ENCODE assay signal across 10 cellular contexts in the genomic region with DNA sequence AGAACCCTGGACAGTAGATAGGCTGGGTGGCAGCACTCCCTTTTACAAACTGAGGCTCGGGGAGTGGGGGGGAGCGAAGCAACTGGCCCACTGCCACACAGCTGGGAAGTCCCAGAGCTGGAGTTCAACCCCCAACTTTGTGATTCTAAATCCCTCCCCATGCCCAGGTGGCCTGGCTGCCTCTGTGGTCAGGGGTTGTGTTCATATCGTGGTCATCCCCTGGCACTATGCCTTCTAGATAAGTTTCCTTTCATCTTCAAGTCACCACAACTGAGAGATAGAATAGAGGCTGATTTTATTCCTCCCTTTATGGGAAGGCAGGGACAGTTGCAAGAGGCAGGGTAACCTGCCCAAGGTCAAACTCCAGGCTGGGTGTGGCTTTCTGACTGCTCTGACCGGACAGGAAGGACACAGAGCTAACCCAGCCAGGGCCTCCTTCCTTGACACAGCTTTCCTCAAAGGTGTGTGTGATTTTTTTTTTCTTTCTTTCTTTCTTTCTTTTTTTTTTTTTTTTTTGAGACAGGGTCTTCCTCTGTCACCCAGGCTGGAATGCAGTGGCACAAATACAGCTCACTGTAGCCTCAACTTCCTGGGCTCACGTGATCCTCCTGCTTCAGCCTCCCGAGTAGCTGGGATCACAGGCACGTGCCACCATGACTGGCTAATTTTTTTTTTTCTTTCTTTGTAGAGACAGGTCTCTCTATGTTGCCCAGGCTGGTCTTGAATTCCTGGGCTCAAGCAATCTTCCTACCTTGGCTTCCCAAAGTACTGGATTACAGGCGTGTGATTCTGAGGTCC. TPM values are rescaled to one million over a fixed set of nuclear protein-coding genes. Genes with fewer than 3 reads are reported as not detected.
DNase-seq lines count a peak whose midpoint lies in the region; ATAC-seq, FAIRE-seq and TF ChIP-seq lines count a peak whose summit lies in the region.
"Had no signal": no experiment of that assay in that cellular context is flagged by ENCODE, and none has a peak within 500 bp of the region (broad histone marks: within the 10 kb centered on the region; RNA-seq: fewer than 3 reads in every experiment).

No MANE protein-coding gene starts in this region.

- BruUV-seq in GM12878 (replicated peaks; lab: Mats Ljungman, UMichigan), result no TSS peak

- H3K36me3 ChIP-seq in DND-41 (ENCODE audit: insufficient read depth, low read length), result 0 out of 2 replicates have a peak, but pooled peaks cover 3% of the 10 kb centered on the region
- H3K36me3 ChIP-seq in GM12878 (ENCODE audit: control insufficient read depth in 2 of 2, insufficient read depth in 2 of 2, low read length in 1 of 2), result peaks cover 3 to 6% of the 10 kb centered on the region in 2 experiments; a peak in 3 of 4 replicates

- H3K9ac ChIP-seq in DND-41 (ENCODE audit: low read depth, low read length) (no peak overlapping the region), GM12878 (ENCODE audit: control insufficient read depth, insufficient read depth, low read length) (peak overlapping the region; percentile 31)

- RAD21 ChIA-PET in GM12878 (lab: Charles Lee; ENCODE audit: unreplicated experiment), result interaction anchor here (1.1 to 12.5 kb wide), 15 partner anchors 8 to 98 kb away, joined by 3 to 119 read pairs (median 7); a partner anchor contains a TSS

- H3K4me3 ChIP-seq in DND-41 (ENCODE audit: low read depth in 1 of 2, low read length in 2 of 2), result no peak overlapping the region
- no peak overlapping the region for H3K4me3 ChIP-seq in GM12878

- TF ChIP-seq RAD21 in GM12878 (IDR thresholded peaks at IDR 0.05; ENCODE audit: insufficient read depth, low read depth, low read length), result no peak

- TF ChIP-seq EP300 in GM12878 (IDR thresholded peaks at IDR 0.05; ENCODE audit: borderline replicate concordance in 1 of 2, control insufficient read depth in 1 of 2, low read depth in 2 of 2, low read length in 2 of 2), result no peak

- 23% methylated on average over 8 of the region's 8 CpGs for WGBS in GM12878 (ENCODE audit: insufficient coverage, insufficient replicate concordance, low lambda C conversion rate, missing lambda C conversion rate)

- H3K79me2 ChIP-seq in DND-41 (ENCODE audit: insufficient read depth, low read length) (no peaks in the 10 kb centered on the region), GM12878 (ENCODE audit: control insufficient read depth, insufficient read depth, low read length) (no peaks in the 10 kb centered on the region; the same call in 1 of the 2 replicates)

- no peaks in the 10 kb centered on the region for H3K27me3 Mint-ChIP-seq in naive thymus-derived CD8-positive, alpha-beta T cell
- H3K27me3 Mint-ChIP-seq in osteocyte (ENCODE audit: unreplicated experiment), result no peaks in the 10 kb centered on the region

- SMC1A ChIA-PET in GM12878 (lab: Charles Lee; ENCODE audit: uncharacterized antibody, unreplicated experiment), result interaction anchor here (0.6 to 19.3 kb wide), 19 partner anchors 9 to 195 kb away, joined by 3 to 347 read pairs (median 5); a partner anchor contains a TSS

- DNase-seq in DND-41 (no peak), MV-4-11 (lab: John Stamatoyannopoulos, UW) (peak; percentile 39), GM12878 (ENCODE audit: low read depth, low spot score) (no peak), NCI-H748 treated with DMSO at 0.1 percent for 48 hours (lab: John Stamatoyannopoulos, UW) (no peak), NCI-H128 (lab: John Stamatoyannopoulos, UW; ENCODE audit: unreplicated experiment) (no peak), osteocyte (ENCODE audit: extremely low spot score, unreplicated experiment) (no peak)
- DNase-seq in naive thymus-derived CD8-positive, alpha-beta T cell, result no peak
- DNase-seq: NCI-H1417 treated with DMSO at 0.1 percent for 48 hours had no signal

- H3K9me3 ChIP-seq in DND-41 (ENCODE audit: insufficient read depth, low read length, severe bottlenecking) (no peaks in the 10 kb centered on the region), GM12878 (replicated peaks; ENCODE audit: control insufficient read depth, insufficient read depth, low read length) (no peaks in the 10 kb centered on the region)

- H3K27me3 ChIP-seq in DND-41 (ENCODE audit: insufficient read depth, low read length, poor library complexity) (no peaks in the 10 kb centered on the region), GM12878 (replicated peaks in 1 of 2; ENCODE audit: control insufficient read depth in 2 of 2, insufficient read depth in 2 of 2, low read length in 1 of 2) (no peaks in the 10 kb centered on the region)

- peak overlapping the region; percentile 73 to 99 (median 96) for H3K27ac Mint-ChIP-seq in naive thymus-derived CD8-positive, alpha-beta T cell
- no peak overlapping the region for H3K27ac Mint-ChIP-seq in osteocyte (ENCODE audit: unreplicated experiment)

- H3K9me3 Mint-ChIP-seq in naive thymus-derived CD8-positive, alpha-beta T cell, result peaks cover 0 to 9% (median 0%) of the 10 kb centered on the region in 9 donors
- H3K9me3 Mint-ChIP-seq in osteocyte (ENCODE audit: unreplicated experiment), result peaks cover 8% of the 10 kb centered on the region

- ATAC-seq in DND-41 (ENCODE audit: insufficient read depth, low read depth), result 0 out of 3 replicates have a peak, but pooled peaks have one; percentile 15
- peak; percentile 21 for ATAC-seq in GM12878
- ATAC-seq in naive thymus-derived CD8-positive, alpha-beta T cell, result peak in 1 of 2 donors; percentile 9
- no peak for ATAC-seq in HG03108 (IDR thresholded peaks at IDR 0.05; ENCODE audit: unreplicated experiment)
- ATAC-seq: SK-N-SH treated with all-trans-retinoic acid at 6 μM for 48 hours had no signal

- no peaks in the 10 kb centered on the region for H3K4me1 ChIP-seq in DND-41 (ENCODE audit: insufficient read depth, low read length)
- peaks cover 85% of the 10 kb centered on the region for H3K4me1 ChIP-seq in GM12878 (ENCODE audit: control insufficient read depth, insufficient read depth, low read length)

- H3K4me3 Mint-ChIP-seq in naive thymus-derived CD8-positive, alpha-beta T cell, result peak overlapping the region in 6 of 10 donors; percentile 55 to 85 (median 70)
- no peak overlapping the region for H3K4me3 Mint-ChIP-seq in osteocyte (ENCODE audit: unreplicated experiment)

- in situ Hi-C loops in GM12878 (cut with MboI), result no loop called here

- POLR2A ChIA-PET in GM12878 (lab: Charles Lee), result interaction anchor here (1.0 to 11.6 kb wide), 12 partner anchors 9 to 81 kb away, joined by 3 to 166 read pairs (median 8); a partner anchor contains a TSS
- POLR2A ChIA-PET in naive thymus-derived CD8-positive, alpha-beta T cell (lab: Charles Lee), result interaction anchor here (0.6 to 8.7 kb wide), 12 partner anchors 8 to 62 kb away, joined by 3 to 119 read pairs (median 14); no protein-coding TSS in a partner anchor

- no peak overlapping the region for H3K27ac ChIP-seq in DND-41 (ENCODE audit: low read length)
- H3K27ac ChIP-seq in GM12878 (ENCODE audit: control insufficient read depth, insufficient read depth), result peak overlapping the region; percentile 84

- TF ChIP-seq POLR2A in GM12878 (IDR thresholded peaks at IDR 0.05; ENCODE audit: low read depth, low read length), result no peak

- no peak for FAIRE-seq in GM12878 (lab: Jason Lieb, UNC)

- H3K4me2 ChIP-seq in DND-41 (ENCODE audit: insufficient read depth, low read length) (no peak overlapping the region), GM12878 (ENCODE audit: control insufficient read depth, insufficient read depth) (peak overlapping the region; percentile 75; the same call in 1 of the 2 replicates)

- intact Hi-C loops in GM12878 (cut with micrococcal nuclease; ENCODE audit: unreplicated experiment), result loop anchor here (2.0 kb wide), 1 partner anchor 14 kb away; no protein-coding TSS in a partner anchor

- TF ChIP-seq CTCF in DND-41 (IDR thresholded peaks at IDR 0.05; ENCODE audit: borderline replicate concordance, extremely low read depth, low read length, poor library complexity, severe bottlenecking), result no peak
- no peak for TF ChIP-seq CTCF in GM12878 (IDR thresholded peaks at IDR 0.05 in 2 of 3, conservative IDR thresholded peaks at IDR 0.05 in 1 of 3; ENCODE audit: control insufficient read depth in 2 of 3, extremely low read depth in 1 of 3, insufficient read depth in 1 of 3, low read depth in 3 of 3, low read length in 3 of 3)
- no peak for TF ChIP-seq CTCF in osteocyte (IDR thresholded peaks at IDR 0.05)

- H2AFZ ChIP-seq in DND-41 (ENCODE audit: low read depth, low read length), result no peak overlapping the region
- no peak overlapping the region for H2AFZ ChIP-seq in GM12878 (ENCODE audit: control insufficient read depth, low read depth, low read length)

- H3K4me1 Mint-ChIP-seq in naive thymus-derived CD8-positive, alpha-beta T cell, result peaks cover 47 to 94% (median 83%) of the 10 kb centered on the region in 4 donors
- peaks cover 33% of the 10 kb centered on the region for H3K4me1 Mint-ChIP-seq in osteocyte (ENCODE audit: unreplicated experiment)

- H4K20me1 ChIP-seq in DND-41 (ENCODE audit: insufficient read depth, low read length), result no peaks in the 10 kb centered on the region
- H4K20me1 ChIP-seq in GM12878 (ENCODE audit: control insufficient read depth, insufficient read depth), result no peaks in the 10 kb centered on the region

- CTCF ChIA-PET in GM12878 (lab: Yijun Ruan, JAX), result interaction anchor here (0.6 to 6.9 kb wide), 13 partner anchors 9 to 64 kb away, joined by 3 to 47 read pairs (median 5); a partner anchor contains a TSS

- H3K36me3 Mint-ChIP-seq in naive thymus-derived CD8-positive, alpha-beta T cell, result peaks cover 0 to 4% (median 3%) of the 10 kb centered on the region in 3 donors
- H3K36me3 Mint-ChIP-seq in osteocyte (ENCODE audit: unreplicated experiment), result peaks cover 1% of the 10 kb centered on the region

TF ChIP-seq in GM12878, 131 proteins besides CTCF, POLR2A, EP300 and RAD21 (continues in another document):
- no peak for TF ChIP-seq SMAD5 (IDR thresholded peaks at IDR 0.05; ENCODE audit: low read depth)

RNA-seq across cellular contexts. Expression of a gene that starts 18.4 kb away (rescaled TPM):
- 88.1 and 95.5 TPM in 2 replicates for total RNA-seq in GM12878 (2013; cell fraction: nucleolus; rRNA removed)
- 33.0 and 39.9 TPM in 2 replicates for total RNA-seq in GM12878 (2014; rRNA removed)
- 22.4 and 24.4 TPM in 2 replicates for total RNA-seq in GM12878 (2014; rRNA removed; fragmentation: Illumina TruSeq; extraction: Trizol)
- total RNA-seq in GM12878 (2021), result 78.8 and 87.2 TPM in 2 replicates
- 22.2 TPM for polyA plus RNA-seq in GM12878 (2011; ENCODE audit: low read depth)
- 35.0 and 66.4 TPM in 2 replicates for polyA plus RNA-seq in GM12878 (2011; rRNA removed)
- 84.0 and 115 TPM in 2 replicates for polyA plus RNA-seq in GM12878 (2011; cell fraction: cytosol; rRNA removed)
- 23.9 and 33.3 TPM in 2 replicates for polyA plus RNA-seq in GM12878 (2011; cell fraction: nucleus; rRNA removed)
- polyA plus RNA-seq in GM12878 (2012), result 50.4 and 50.7 TPM in 2 replicates
- polyA plus RNA-seq in GM12878 (2014; fragmentation: Illumina TruSeq; extraction: Trizol), result 15.0 and 32.4 TPM in 2 replicates
- polyA plus RNA-seq in GM12878 (2014; fragmentation: Nextera tagmentation; extraction: Ambion mirVana), result 10 to 100 TPM; 10.1 to 11.6 TPM
- polyA plus RNA-seq in GM12878 (2014; rRNA removed), result 47.3 and 53.1 TPM in 2 replicates
- 10 to 100 TPM; 34.8 to 47.5 TPM for polyA plus RNA-seq in GM12878 (2016; fragmentation: Nextera tagmentation; extraction: Ambion mirVana)
- 44.6 and 88.0 TPM in 2 replicates for polyA minus RNA-seq in GM12878 (2011; rRNA and poly(A)+ RNA removed)
- polyA minus RNA-seq in GM12878 (2011; cell fraction: cytosol; rRNA and poly(A)+ RNA removed), result 32.2 and 47.0 TPM in 2 replicates
- polyA minus RNA-seq in GM12878 (2011; cell fraction: nucleus; rRNA and poly(A)+ RNA removed), result 11.2 and 26.9 TPM in 2 replicates
- total RNA-seq in naive thymus-derived CD8-positive, alpha-beta T cell, result 10 to 100 TPM; 16.5 to 18.4 TPM
- 10 to 100 TPM; 19.7 to 64.6 (median 21.8) TPM for polyA plus RNA-seq in naive thymus-derived CD8-positive, alpha-beta T cell
- 3.7 and 7.4 TPM in 2 replicates for total RNA-seq in osteocyte
